In the genomic region with DNA sequence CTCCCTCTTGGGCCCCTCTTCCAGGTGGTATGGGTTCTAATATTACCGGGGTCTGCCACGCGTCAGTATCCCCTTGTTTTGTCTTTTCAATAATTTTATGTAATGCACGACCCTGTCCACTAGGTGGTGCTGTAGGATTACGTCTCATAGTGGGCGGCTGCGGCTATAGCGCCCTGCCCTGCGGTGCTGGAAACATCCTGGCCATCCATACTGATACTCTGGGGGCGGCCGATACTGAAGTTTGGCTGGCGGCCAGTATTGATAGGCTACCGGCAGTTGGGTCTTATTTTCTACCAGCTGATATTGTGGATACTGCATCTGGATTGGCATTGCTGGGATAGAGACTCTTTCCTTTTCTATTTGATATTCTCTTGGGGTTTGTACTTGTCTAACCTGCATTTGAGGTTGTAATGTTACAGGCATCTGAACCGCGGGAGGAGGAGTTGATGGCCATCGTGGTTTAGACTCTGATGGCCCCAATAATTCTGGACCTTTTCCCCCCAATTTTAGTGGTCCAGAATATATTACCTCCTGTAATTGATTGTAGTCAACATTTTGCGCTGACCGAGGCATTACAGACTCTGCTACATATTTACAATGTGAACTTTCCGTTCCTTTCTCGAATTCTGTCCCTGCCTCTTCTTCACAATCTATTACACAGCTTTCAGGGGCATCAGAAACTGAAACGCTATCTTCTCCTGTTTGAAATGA, we compare ENCODE assay signal across 8 cellular contexts.
DNase-seq lines count a peak whose midpoint lies in the region; ATAC-seq lines count a peak whose summit lies in the region.

No MANE protein-coding gene starts in this region.

- in situ Hi-C loops in KBM-7 (cut with MboI; ENCODE audit: low pct_unique_long_range_greater_than_20kb, low sequenced_read_pairs), result no loop called here

- ATAC-seq in GM21360 (IDR thresholded peaks at IDR 0.05; ENCODE audit: unreplicated experiment), result no peak
- no peak for ATAC-seq in HG03159 (IDR thresholded peaks at IDR 0.05; ENCODE audit: unreplicated experiment)

- peak; percentile 77 for DNase-seq in COR-L47 (lab: John Stamatoyannopoulos, UW)
- peak; percentile 80 for DNase-seq in KBM-7
- DNase-seq in RKO (ENCODE audit: low spot score), result peak; percentile 85
- DNase-seq in activated effector memory CD4-positive, alpha-beta T cell treated with Interleukin-2 at 50 U/mL for 16 hours, result peak; percentile 49
- DNase-seq in globus pallidus (ENCODE audit: low spot score), result peak; percentile 81
- DNase-seq in posterior cingulate gyrus, result peak in 9 of 10 donors; percentile 43 to 94 (median 59)

- intact Hi-C loops in posterior cingulate gyrus (cut with DNase I), result loop anchor here (5.0 kb wide), 1 partner anchor 239 kb away; the partner anchor contains the start of gene ABCA2
